17 cellular contexts compared by ENCODE assay signal in the genomic region with DNA sequence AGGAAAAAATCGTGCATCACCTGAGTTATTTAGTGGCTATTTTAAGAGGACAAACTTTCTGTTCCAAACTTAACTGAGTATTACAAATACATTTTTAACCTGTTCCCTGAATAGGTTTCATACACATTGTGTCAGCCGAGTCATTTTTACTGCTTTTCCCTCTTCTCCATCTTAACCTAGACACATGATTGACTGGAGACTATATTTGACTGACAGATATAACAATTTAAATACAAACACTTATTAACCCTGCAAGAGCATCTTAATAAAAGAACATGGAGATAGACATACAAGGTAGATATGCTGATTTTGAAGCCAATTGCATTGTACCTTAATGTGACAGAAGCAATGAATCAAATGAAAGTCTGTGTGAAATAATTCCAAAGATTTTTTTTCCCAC.
"Had no signal": no experiment of that assay in that cellular context is flagged by ENCODE, and none has a peak within 500 bp of the region (broad histone marks: within the 10 kb centered on the region; RNA-seq: fewer than 3 reads in every experiment).

No MANE protein-coding gene starts in this region.

- H3K36me3 ChIP-seq: stomach, suprapubic skin, thoracic aorta, thyroid gland, tibial artery, tibial nerve, transverse colon, upper lobe of left lung, upper lobe of right lung, uterus, vagina had no signal

- H3K4me3 ChIP-seq: stomach, suprapubic skin, testis, thoracic aorta, thyroid gland, tibial artery, tibial nerve, transverse colon, upper lobe of left lung, upper lobe of right lung, uterus, vagina had no signal

- H3K9me3 ChIP-seq: stomach, testis, thoracic aorta, thyroid gland, tibial nerve, transverse colon, upper lobe of left lung, upper lobe of right lung, uterus, vagina had no signal

- H3K27ac ChIP-seq: stomach, suprapubic skin, testis, thoracic aorta, thyroid gland, tibial artery, tibial nerve, transverse colon, upper lobe of left lung, upper lobe of right lung, uterus, vagina had no signal

- H3K27me3 ChIP-seq: stomach, suprapubic skin, testis, thyroid gland, tibial artery, tibial nerve, transverse colon, upper lobe of left lung, upper lobe of right lung, uterus, vagina had no signal

- ATAC-seq: stimulated activated effector memory CD8-positive, alpha-beta T cell treated with anti-CD3 and anti-CD28 coated beads, Interleukin-12 subunit alpha, Interleukin-12 subunit beta, amount 100 ng/mL, for 72 hours; stimulated activated memory B cell treated with anti-CD40 and anti-IgM and Interleukin-4, amounts not matched to agents 10 μg/mL and 1 μg/mL and 100 μg/mL, for 72 hours; stimulated activated naive B cell treated with anti-CD40 and anti-IgM and Interleukin-4, amounts not matched to agents 10 μg/mL and 1 μg/mL and 100 μg/mL, for 72 hours; stimulated activated naive CD8-positive, alpha-beta T cell treated with anti-CD3 and anti-CD28 coated beads, Interleukin-15, amount 100 ng/mL, for 72 hours; stimulated activated naive CD8-positive, alpha-beta T cell treated with anti-CD3 and anti-CD28 coated beads, Interleukin-15, Interleukin-2, amounts not matched to agents 100 U/mL and 50 U/mL, for 24 hours; upper lobe of right lung had no signal
